ENCODE assay signal across 1 cellular context in genomic region chr2:27647737-27648136, GRCh38.
TF ChIP-seq lines count a peak whose summit lies in the region.

No MANE protein-coding gene starts in this region.

TF ChIP-seq in WTC11, 78 proteins besides CTCF, POLR2A, EP300 and RAD21 (continued from another document):
- TF ChIP-seq PRRX2 (CRISPR knock-in tag; IDR thresholded peaks at IDR 0.05) (no peak), NFYB (CRISPR knock-in tag; conservative IDR thresholded peaks at IDR 0.05; ENCODE audit: low read depth) (no peak), ESRRA (CRISPR knock-in tag; IDR thresholded peaks at IDR 0.05; ENCODE audit: borderline replicate concordance) (no peak), GRHL2 (CRISPR knock-in tag; IDR thresholded peaks at IDR 0.05; ENCODE audit: insufficient replicate concordance, severe bottlenecking) (no peak), ZNF281 (CRISPR knock-in tag; IDR thresholded peaks at IDR 0.05) (no peak), ZNF263 (CRISPR knock-in tag; IDR thresholded peaks at IDR 0.05; ENCODE audit: low read depth) (no peak), ZNF219 (CRISPR knock-in tag; IDR thresholded peaks at IDR 0.05; ENCODE audit: borderline replicate concordance) (no peak)
- TF ChIP-seq, protein P1, sequence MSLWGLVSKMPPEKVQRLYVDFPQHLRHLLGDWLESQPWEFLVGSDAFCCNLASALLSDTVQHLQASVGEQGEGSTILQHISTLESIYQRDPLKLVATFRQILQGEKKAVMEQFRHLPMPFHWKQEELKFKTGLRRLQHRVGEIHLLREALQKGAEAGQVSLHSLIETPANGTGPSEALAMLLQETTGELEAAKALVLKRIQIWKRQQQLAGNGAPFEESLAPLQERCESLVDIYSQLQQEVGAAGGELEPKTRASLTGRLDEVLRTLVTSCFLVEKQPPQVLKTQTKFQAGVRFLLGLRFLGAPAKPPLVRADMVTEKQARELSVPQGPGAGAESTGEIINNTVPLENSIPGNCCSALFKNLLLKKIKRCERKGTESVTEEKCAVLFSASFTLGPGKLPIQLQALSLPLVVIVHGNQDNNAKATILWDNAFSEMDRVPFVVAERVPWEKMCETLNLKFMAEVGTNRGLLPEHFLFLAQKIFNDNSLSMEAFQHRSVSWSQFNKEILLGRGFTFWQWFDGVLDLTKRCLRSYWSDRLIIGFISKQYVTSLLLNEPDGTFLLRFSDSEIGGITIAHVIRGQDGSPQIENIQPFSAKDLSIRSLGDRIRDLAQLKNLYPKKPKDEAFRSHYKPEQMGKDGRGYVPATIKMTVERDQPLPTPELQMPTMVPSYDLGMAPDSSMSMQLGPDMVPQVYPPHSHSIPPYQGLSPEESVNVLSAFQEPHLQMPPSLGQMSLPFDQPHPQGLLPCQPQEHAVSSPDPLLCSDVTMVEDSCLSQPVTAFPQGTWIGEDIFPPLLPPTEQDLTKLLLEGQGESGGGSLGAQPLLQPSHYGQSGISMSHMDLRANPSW (CRISPR knock-in tag; conservative IDR thresholded peaks at IDR 0.05; ENCODE audit: low read depth): no peak
- TF ChIP-seq, protein P2, sequence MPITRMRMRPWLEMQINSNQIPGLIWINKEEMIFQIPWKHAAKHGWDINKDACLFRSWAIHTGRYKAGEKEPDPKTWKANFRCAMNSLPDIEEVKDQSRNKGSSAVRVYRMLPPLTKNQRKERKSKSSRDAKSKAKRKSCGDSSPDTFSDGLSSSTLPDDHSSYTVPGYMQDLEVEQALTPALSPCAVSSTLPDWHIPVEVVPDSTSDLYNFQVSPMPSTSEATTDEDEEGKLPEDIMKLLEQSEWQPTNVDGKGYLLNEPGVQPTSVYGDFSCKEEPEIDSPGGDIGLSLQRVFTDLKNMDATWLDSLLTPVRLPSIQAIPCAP (CRISPR knock-in tag; IDR thresholded peaks at IDR 0.05): no peak
TF ChIP-seq in WTC11: peak in this region for 0.
